Comparison of ENCODE assay signal across 12 cellular contexts in genomic region chr5:154723740-154724505, GRCh38. TPM values are rescaled to one million over a fixed set of nuclear protein-coding genes. Genes with fewer than 3 reads are reported as not detected.
DNase-seq lines count a peak whose midpoint lies in the region; ATAC-seq and TF ChIP-seq lines count a peak whose summit lies in the region.
"Had no signal": no experiment of that assay in that cellular context is flagged by ENCODE, and none has a peak within 500 bp of the region (broad histone marks: within the 10 kb centered on the region; RNA-seq: fewer than 3 reads in every experiment).

No MANE protein-coding gene starts in this region.

- POLR2A ChIA-PET in WTC11 (lab: Charles Lee): no interaction called here

- no peak overlapping the region for H3K4me3 ChIP-seq in endocrine pancreas (ENCODE audit: control insufficient read depth, insufficient read depth, low read length)
- H3K4me3 ChIP-seq: tibial nerve had no signal

- no peaks in the 10 kb centered on the region for H3K9me3 ChIP-seq in endocrine pancreas (ENCODE audit: control insufficient read depth, low read length)
- H3K9me3 ChIP-seq: tibial nerve had no signal

- DNase-seq in AG08396 (ENCODE audit: low spot score) (peak; percentile 37), LHCN-M2 (ENCODE audit: low read depth) (peak; percentile 40), mesothelial cell of epicardium (ENCODE audit: low spot score in 2 of 2, unreplicated experiment in 2 of 2) (no peak), HPDE6-E6E7 (ENCODE audit: extremely low spot score) (no peak), WTC11 (ENCODE audit: low spot score) (no peak)
- no peak for DNase-seq in activated T-cell treated with anti-CD3 and anti-CD28 coated beads, Interleukin-2, amount 50 U/mL, for 72 hours
- no peak for DNase-seq in activated CD8-positive, alpha-beta memory T cell treated with anti-CD3 and anti-CD28 coated beads, Interleukin-2, amount 10 ng/mL, durations not matched to agents 7 days and 5 days
- DNase-seq: GDM1, nephron progenitor cell had no signal

- peaks cover 12% of the 10 kb centered on the region for H3K4me1 Mint-ChIP-seq in mesothelial cell of epicardium
- H3K4me1 Mint-ChIP-seq in activated T-cell treated with anti-CD3 and anti-CD28 coated beads, Interleukin-2, amount 50 U/mL, for 72 hours (ENCODE audit: low read depth): no peaks in the 10 kb centered on the region
- no peaks in the 10 kb centered on the region for H3K4me1 Mint-ChIP-seq in activated CD8-positive, alpha-beta memory T cell treated with anti-CD3 and anti-CD28 coated beads, Interleukin-2, amount 10 ng/mL, durations not matched to agents 7 days and 5 days
- H3K4me1 Mint-ChIP-seq in WTC11: peaks cover 65% of the 10 kb centered on the region

- TF ChIP-seq CTCF in mesothelial cell of epicardium (IDR thresholded peaks at IDR 0.05; ENCODE audit: unreplicated experiment) (no peak), WTC11 (IDR thresholded peaks at IDR 0.05) (no peak)

- peak overlapping the region; percentile 23 for H3K9ac ChIP-seq in endocrine pancreas (ENCODE audit: control insufficient read depth, insufficient read depth, low read length)

- no peaks in the 10 kb centered on the region for H3K27me3 ChIP-seq in endocrine pancreas (ENCODE audit: control insufficient read depth, insufficient read depth, low read length)
- H3K27me3 ChIP-seq: tibial nerve had no signal

- no peaks in the 10 kb centered on the region for H3K4me1 ChIP-seq in endocrine pancreas (ENCODE audit: control insufficient read depth, insufficient read depth, low read length)
- H3K4me1 ChIP-seq: tibial nerve had no signal

- H3K27ac Mint-ChIP-seq in mesothelial cell of epicardium (peak overlapping the region; percentile 6), WTC11 (no peak overlapping the region; the same call in 1 of the 2 replicates)
- no peak overlapping the region for H3K27ac Mint-ChIP-seq in activated T-cell treated with anti-CD3 and anti-CD28 coated beads, Interleukin-2, amount 50 U/mL, for 72 hours
- no peak overlapping the region for H3K27ac Mint-ChIP-seq in activated CD8-positive, alpha-beta memory T cell treated with anti-CD3 and anti-CD28 coated beads, Interleukin-2, amount 10 ng/mL, durations not matched to agents 7 days and 5 days
- H3K27ac Mint-ChIP-seq: nephron progenitor cell had no signal

- no peak for ATAC-seq in activated T-cell treated with anti-CD3 and anti-CD28 coated beads, Interleukin-2, amount 50 U/mL, for 72 hours (replicated peaks in 1 of 2)
- ATAC-seq in activated CD8-positive, alpha-beta memory T cell treated with anti-CD3 and anti-CD28 coated beads, Interleukin-2, amount 10 ng/mL, durations not matched to agents 7 days and 5 days: no peak
- ATAC-seq in WTC11: no peak

- H3K9me3 Mint-ChIP-seq in mesothelial cell of epicardium (peaks cover 8% of the 10 kb centered on the region), WTC11 (no peaks in the 10 kb centered on the region)
- no peaks in the 10 kb centered on the region for H3K9me3 Mint-ChIP-seq in activated T-cell treated with anti-CD3 and anti-CD28 coated beads, Interleukin-2, amount 50 U/mL, for 72 hours
- H3K9me3 Mint-ChIP-seq in activated CD8-positive, alpha-beta memory T cell treated with anti-CD3 and anti-CD28 coated beads, Interleukin-2, amount 10 ng/mL, durations not matched to agents 7 days and 5 days (ENCODE audit: low read depth): no peaks in the 10 kb centered on the region
- H3K9me3 Mint-ChIP-seq: nephron progenitor cell had no signal

- CTCF ChIA-PET in activated CD8-positive, alpha-beta memory T cell treated with anti-CD3 and anti-CD28 coated beads, Interleukin-2, amount 10 ng/mL, durations not matched to agents 7 days and 5 days (lab: Charles Lee): no interaction called here
- CTCF ChIA-PET in WTC11 (lab: Charles Lee): interaction anchor here (0.9 to 1.0 kb wide), 2 partner anchors 9 to 17 kb away, joined by 3 read pairs; no protein-coding TSS in a partner anchor

- H3K27me3 Mint-ChIP-seq in mesothelial cell of epicardium (ENCODE audit: low read depth) (no peaks in the 10 kb centered on the region), WTC11 (ENCODE audit: low read depth) (no peaks in the 10 kb centered on the region)
- H3K27me3 Mint-ChIP-seq in activated T-cell treated with anti-CD3 and anti-CD28 coated beads, Interleukin-2, amount 50 U/mL, for 72 hours (ENCODE audit: low read depth): no peaks in the 10 kb centered on the region
- H3K27me3 Mint-ChIP-seq in activated CD8-positive, alpha-beta memory T cell treated with anti-CD3 and anti-CD28 coated beads, Interleukin-2, amount 10 ng/mL, durations not matched to agents 7 days and 5 days: peaks cover 2% of the 10 kb centered on the region
- H3K27me3 Mint-ChIP-seq: brain had no signal

- no peaks in the 10 kb centered on the region for H3K36me3 ChIP-seq in endocrine pancreas (ENCODE audit: control insufficient read depth, insufficient read depth, low read length)

- H3K36me3 Mint-ChIP-seq in mesothelial cell of epicardium: peaks cover 1% of the 10 kb centered on the region
- H3K36me3 Mint-ChIP-seq in activated T-cell treated with anti-CD3 and anti-CD28 coated beads, Interleukin-2, amount 50 U/mL, for 72 hours (ENCODE audit: insufficient read depth in 2 of 2): no peaks in the 10 kb centered on the region
- no peaks in the 10 kb centered on the region for H3K36me3 Mint-ChIP-seq in activated CD8-positive, alpha-beta memory T cell treated with anti-CD3 and anti-CD28 coated beads, Interleukin-2, amount 10 ng/mL, durations not matched to agents 7 days and 5 days
- H3K36me3 Mint-ChIP-seq in WTC11: 0 out of 2 replicates have a peak, but pooled peaks cover 2% of the 10 kb centered on the region
- H3K36me3 Mint-ChIP-seq: brain had no signal

- H3K4me3 Mint-ChIP-seq in mesothelial cell of epicardium (no peak overlapping the region), WTC11 (no peak overlapping the region)
- H3K4me3 Mint-ChIP-seq in activated T-cell treated with anti-CD3 and anti-CD28 coated beads, Interleukin-2, amount 50 U/mL, for 72 hours: no peak overlapping the region
- no peak overlapping the region for H3K4me3 Mint-ChIP-seq in activated CD8-positive, alpha-beta memory T cell treated with anti-CD3 and anti-CD28 coated beads, Interleukin-2, amount 10 ng/mL, durations not matched to agents 7 days and 5 days
- H3K4me3 Mint-ChIP-seq: brain, nephron progenitor cell had no signal

TF ChIP-seq in WTC11, 78 proteins besides CTCF, POLR2A, EP300 and RAD21 (continues in another document):
- no peak for TF ChIP-seq ESRRA (CRISPR knock-in tag; IDR thresholded peaks at IDR 0.05; ENCODE audit: borderline replicate concordance)
- TF ChIP-seq IRF1 (CRISPR knock-in tag; IDR thresholded peaks at IDR 0.05): no peak
- TF ChIP-seq AR (CRISPR knock-in tag; IDR thresholded peaks at IDR 0.05): no peak
- TF ChIP-seq ZBTB43 (CRISPR knock-in tag; IDR thresholded peaks at IDR 0.05): no peak
- TF ChIP-seq ZNF423 (CRISPR knock-in tag; IDR thresholded peaks at IDR 0.05): no peak
- TF ChIP-seq EMX1 (CRISPR knock-in tag; IDR thresholded peaks at IDR 0.05): no peak

RNA-seq across cellular contexts. Expression of gene LARP1, which starts 31.3 kb away (rescaled TPM):
- total RNA-seq in LHCN-M2 (2014; rRNA removed): 67.6 and 95.2 TPM in 2 replicates
- 73.5 TPM for polyA plus RNA-seq in LHCN-M2 (2012)
- total RNA-seq in mesothelial cell of epicardium: 245 to 249 TPM (median 245 TPM) in 3 replicates
- 100 to 1,000 TPM; 248 to 266 TPM for total RNA-seq in activated T-cell treated with anti-CD3 and anti-CD28 coated beads, Interleukin-2, amount 50 U/mL, for 72 hours
- total RNA-seq in activated CD8-positive, alpha-beta memory T cell treated with anti-CD3 and anti-CD28 coated beads, Interleukin-2, amount 10 ng/mL, durations not matched to agents 7 days and 5 days: 100 to 1,000 TPM; 212 to 238 TPM
- total RNA-seq in WTC11 (2021): 360 to 406 TPM (median 378 TPM) in 3 replicates

Comparison
In these comparisons a context has a peak if more than half of its experiments do, and no peak if none do; other contexts are left out.
1. DNase-seq: peak in AG08396 (single experiment) and LHCN-M2 (single experiment); none in mesothelial cell of epicardium (0 of 2), activated T-cell treated with anti-CD3 and anti-CD28 coated beads, Interleukin-2, amount 50 U/mL, for 72 hours (0 of 2), HPDE6-E6E7 (single experiment), activated CD8-positive, alpha-beta memory T cell treated with anti-CD3 and anti-CD28 coated beads, Interleukin-2, amount 10 ng/mL, durations not matched to agents 7 days and 5 days (single experiment) and WTC11 (single experiment).